8 cellular contexts compared by ENCODE assay signal in genomic region chr4:49287893-49288292, GRCh38.
DNase-seq lines count a peak whose midpoint lies in the region; FAIRE-seq and TF ChIP-seq lines count a peak whose summit lies in the region.
"Not testable (repeated sequence)": the region's sequence is repeated elsewhere in the genome, so short reads cannot be mapped to it uniquely, and the experiment has no call there.

No MANE protein-coding gene starts in this region.

- not testable (repeated sequence) for H3K27ac Mint-ChIP-seq in mesothelial cell of epicardium

- H3K4me3 ChIP-seq in A673 (ENCODE audit: low read depth, low read length, poor library complexity, severe bottlenecking); GM06990 (replicated peaks; ENCODE audit: low read depth, low read length); colonic mucosa; hepatocyte; small intestine (ENCODE audit: low read depth in 1 of 2, low read length in 2 of 2): not testable (repeated sequence)

- H2AFZ ChIP-seq in hepatocyte = not testable (repeated sequence)

- not testable (repeated sequence) for H3K79me2 ChIP-seq in hepatocyte

- H3K9me3 ChIP-seq in A673 (ENCODE audit: low read depth, low read length, poor library complexity, severe bottlenecking); colonic mucosa; hepatocyte (ENCODE audit: low read depth); small intestine (ENCODE audit: control insufficient read depth, low read depth): not testable (repeated sequence)

- not testable (repeated sequence) for H3K4me1 ChIP-seq in A673 (ENCODE audit: insufficient read depth, low read length, poor library complexity, severe bottlenecking); colonic mucosa; hepatocyte (ENCODE audit: insufficient read depth); small intestine (ENCODE audit: control insufficient read depth in 2 of 2, insufficient read depth in 1 of 2, low read depth in 1 of 2, low read length in 1 of 2)

- peaks cover 24% of the 10 kb centered on the region for H3K9me3 Mint-ChIP-seq in mesothelial cell of epicardium

- CTCF ChIA-PET in A673 (lab: Charles Lee) = not testable (repeated sequence)

- BruUV-seq in A673 (replicated peaks; lab: Mats Ljungman, UMichigan) = not testable (repeated sequence)

- H3K36me3 Mint-ChIP-seq in mesothelial cell of epicardium = peaks cover 10% of the 10 kb centered on the region

- not testable (repeated sequence) for FAIRE-seq in small intestine (lab: Jason Lieb, UNC)

- H3K9me2 ChIP-seq in hepatocyte (replicated peaks; ENCODE audit: insufficient read depth) = not testable (repeated sequence)

- DNase-seq in A673 (ENCODE audit: low spot score) (peak; percentile 35), GM06990 (ENCODE audit: extremely low read depth, insufficient read length) (peak; percentile 13), HuH-7 (ENCODE audit: low spot score) (peak; percentile 17), SW480 (ENCODE audit: low spot score) (peak; percentile 46), colonic mucosa (peak; percentile 56), hepatocyte (ENCODE audit: low spot score) (peak; percentile 18), mesothelial cell of epicardium (ENCODE audit: low spot score in 2 of 2, unreplicated experiment in 2 of 2) (peak; percentile 44 to 50), small intestine (peak; percentile 1)

- not testable (repeated sequence) for H3K36me3 ChIP-seq in A673 (ENCODE audit: insufficient read depth, low read length, poor library complexity, severe bottlenecking); GM06990 (ENCODE audit: control insufficient read depth, insufficient read depth, low read length); colonic mucosa; hepatocyte (replicated peaks; ENCODE audit: insufficient read depth, low read depth); small intestine (ENCODE audit: control insufficient read depth in 2 of 2, insufficient read depth in 2 of 2, low read length in 2 of 2)

- not testable (repeated sequence) for H3K4me2 ChIP-seq in hepatocyte

- POLR2A ChIA-PET in A673 (lab: Charles Lee; ENCODE audit: low non-redundant PET) = not testable (repeated sequence)

- not testable (repeated sequence) for TF ChIP-seq CTCF in A673 (conservative IDR thresholded peaks at IDR 0.05; ENCODE audit: low read depth, low read length); GM06990 (IDR thresholded peaks at IDR 0.05; ENCODE audit: insufficient read depth, low read length, poor library complexity, severe bottlenecking); colonic mucosa (IDR thresholded peaks at IDR 0.05); hepatocyte (IDR thresholded peaks at IDR 0.05; ENCODE audit: poor library complexity)
- peak; percentile 5 for TF ChIP-seq CTCF in mesothelial cell of epicardium (IDR thresholded peaks at IDR 0.05; ENCODE audit: unreplicated experiment)

- H3K4me1 Mint-ChIP-seq in mesothelial cell of epicardium = not testable (repeated sequence)

- intact Hi-C loops in A673 (cut with micrococcal nuclease; ENCODE audit: unreplicated experiment); colonic mucosa (cut with DNase I): not testable (repeated sequence)

- H3K4me3 Mint-ChIP-seq in mesothelial cell of epicardium = not testable (repeated sequence)

- not testable (repeated sequence) for H3K27ac ChIP-seq in A673 (ENCODE audit: low read depth, low read length, poor library complexity, severe bottlenecking); colonic mucosa; hepatocyte; small intestine (ENCODE audit: low read depth in 1 of 2, low read length in 1 of 2)

- 89% methylated on average over 17 of the region's 17 CpGs for WGBS in hepatocyte (ENCODE audit: low lambda C conversion rate, missing lambda C conversion rate)
- WGBS in small intestine, 3 donors = 89% methylated on average over 17 of the region's 17 CpGs

- not testable (repeated sequence) for H3K27me3 Mint-ChIP-seq in mesothelial cell of epicardium (ENCODE audit: low read depth)

- not testable (repeated sequence) for H4K20me1 ChIP-seq in hepatocyte (ENCODE audit: insufficient read depth, poor library complexity, severe bottlenecking)

- not testable (repeated sequence) for H3K9ac ChIP-seq in colonic mucosa (ENCODE audit: low read depth in 2 of 2, low read length in 2 of 2)

- H3K27me3 ChIP-seq in A673 (replicated peaks; ENCODE audit: insufficient read depth, low read depth, low read length, poor library complexity); GM06990 (replicated peaks; ENCODE audit: control insufficient read depth, insufficient read depth, low read length); colonic mucosa; hepatocyte; small intestine (ENCODE audit: control insufficient read depth in 2 of 2, insufficient read depth in 2 of 2, low read length in 2 of 2): not testable (repeated sequence)

Comparison
In these comparisons a context has a peak if more than half of its experiments do, and no peak if none do; other contexts are left out.
1. DNase-seq: peak in every context shown above with its lines; median percentile 56 in colonic mucosa; 47 in mesothelial cell of epicardium; 46 in SW480; 35 in A673; 18 in hepatocyte; 17 in HuH-7; 13 in GM06990; 1 in small intestine.